ENCODE assay signal across 1 cellular context in the genomic region with DNA sequence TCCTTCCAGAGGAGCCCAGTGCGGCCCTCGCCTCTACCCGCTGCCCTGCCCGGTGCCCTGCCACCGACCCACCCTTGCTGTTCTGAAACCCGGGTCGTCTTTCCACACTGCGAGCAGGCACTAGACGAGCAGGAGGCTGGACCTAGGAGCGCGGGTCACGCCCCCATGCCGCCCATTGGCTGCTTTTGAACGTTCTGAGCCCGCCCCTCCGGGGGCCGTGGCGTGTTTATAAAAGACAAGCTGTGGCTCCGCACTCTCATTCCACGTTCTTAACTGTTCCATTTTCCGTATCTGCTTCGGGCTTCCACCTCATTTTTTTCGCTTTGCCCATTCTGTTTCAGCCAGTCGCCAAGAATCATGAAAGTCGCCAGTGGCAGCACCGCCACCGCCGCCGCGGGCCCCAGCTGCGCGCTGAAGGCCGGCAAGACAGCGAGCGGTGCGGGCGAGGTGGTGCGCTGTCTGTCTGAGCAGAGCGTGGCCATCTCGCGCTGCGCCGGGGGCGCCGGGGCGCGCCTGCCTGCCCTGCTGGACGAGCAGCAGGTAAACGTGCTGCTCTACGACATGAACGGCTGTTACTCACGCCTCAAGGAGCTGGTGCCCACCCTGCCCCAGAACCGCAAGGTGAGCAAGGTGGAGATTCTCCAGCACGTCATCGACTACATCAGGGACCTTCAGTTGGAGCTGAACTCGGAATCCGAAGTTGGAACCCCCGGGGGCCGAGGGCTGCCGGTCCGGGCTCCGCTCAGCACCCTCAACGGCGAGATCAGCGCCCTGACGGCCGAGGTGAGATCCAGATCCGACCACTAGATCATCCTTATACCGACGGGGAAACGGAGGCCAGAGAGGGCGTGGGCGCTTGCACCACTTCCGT.
TF ChIP-seq lines count a peak whose summit lies in the region.

Gene ID1, plus strand, starts transcription at position 259 of the 871 bp plus-strand sequence. Its CDS starts 99 bp downstream, at position 358.

TF ChIP-seq in K562, 482 proteins besides CTCF, POLR2A, EP300 and RAD21 (continued from another document and continues in another):
- TF ChIP-seq, protein P1, sequence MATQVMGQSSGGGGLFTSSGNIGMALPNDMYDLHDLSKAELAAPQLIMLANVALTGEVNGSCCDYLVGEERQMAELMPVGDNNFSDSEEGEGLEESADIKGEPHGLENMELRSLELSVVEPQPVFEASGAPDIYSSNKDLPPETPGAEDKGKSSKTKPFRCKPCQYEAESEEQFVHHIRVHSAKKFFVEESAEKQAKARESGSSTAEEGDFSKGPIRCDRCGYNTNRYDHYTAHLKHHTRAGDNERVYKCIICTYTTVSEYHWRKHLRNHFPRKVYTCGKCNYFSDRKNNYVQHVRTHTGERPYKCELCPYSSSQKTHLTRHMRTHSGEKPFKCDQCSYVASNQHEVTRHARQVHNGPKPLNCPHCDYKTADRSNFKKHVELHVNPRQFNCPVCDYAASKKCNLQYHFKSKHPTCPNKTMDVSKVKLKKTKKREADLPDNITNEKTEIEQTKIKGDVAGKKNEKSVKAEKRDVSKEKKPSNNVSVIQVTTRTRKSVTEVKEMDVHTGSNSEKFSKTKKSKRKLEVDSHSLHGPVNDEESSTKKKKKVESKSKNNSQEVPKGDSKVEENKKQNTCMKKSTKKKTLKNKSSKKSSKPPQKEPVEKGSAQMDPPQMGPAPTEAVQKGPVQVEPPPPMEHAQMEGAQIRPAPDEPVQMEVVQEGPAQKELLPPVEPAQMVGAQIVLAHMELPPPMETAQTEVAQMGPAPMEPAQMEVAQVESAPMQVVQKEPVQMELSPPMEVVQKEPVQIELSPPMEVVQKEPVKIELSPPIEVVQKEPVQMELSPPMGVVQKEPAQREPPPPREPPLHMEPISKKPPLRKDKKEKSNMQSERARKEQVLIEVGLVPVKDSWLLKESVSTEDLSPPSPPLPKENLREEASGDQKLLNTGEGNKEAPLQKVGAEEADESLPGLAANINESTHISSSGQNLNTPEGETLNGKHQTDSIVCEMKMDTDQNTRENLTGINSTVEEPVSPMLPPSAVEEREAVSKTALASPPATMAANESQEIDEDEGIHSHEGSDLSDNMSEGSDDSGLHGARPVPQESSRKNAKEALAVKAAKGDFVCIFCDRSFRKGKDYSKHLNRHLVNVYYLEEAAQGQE (CRISPR knock-in tag; IDR thresholded peaks at IDR 0.05; ENCODE audit: low read depth) = 0 out of 2 replicates have a peak, but pooled peaks have one; percentile 38
- TF ChIP-seq NFIC (IDR thresholded peaks at IDR 0.05) (peak; percentile 78), ZNF134 (CRISPR knock-in tag; conservative IDR thresholded peaks at IDR 0.05) (no peak), PHTF2 (CRISPR knock-in tag; IDR thresholded peaks at IDR 0.05) (no peak), U2AF2 (optimal IDR thresholded peaks at IDR 0.05; ENCODE audit: low read depth, low read length) (no peak), FOXA3 (CRISPR knock-in tag; conservative IDR thresholded peaks at IDR 0.05 in 1 of 2, IDR thresholded peaks at IDR 0.05 in 1 of 2) (peak in 1 of 2 experiments; percentile 40; a peak in 1 of 4 replicates), GATAD2A (IDR thresholded peaks at IDR 0.05) (no peak), ESRRB (CRISPR knock-in tag; IDR thresholded peaks at IDR 0.05; ENCODE audit: borderline replicate concordance) (no peak), L3MBTL2 (IDR thresholded peaks at IDR 0.05) (peak; percentile 59), GTF2E2 (tag; IDR thresholded peaks at IDR 0.05) (peak; percentile 97), SMARCB1 (IDR thresholded peaks at IDR 0.05; ENCODE audit: insufficient read length, low read depth) (no peak), RBM22 (IDR thresholded peaks at IDR 0.05; ENCODE audit: low read depth, low read length, poor library complexity, severe bottlenecking) (peak; percentile 79), E2F3 (CRISPR knock-in tag; IDR thresholded peaks at IDR 0.05) (no peak), ZNF224 (CRISPR knock-in tag; IDR thresholded peaks at IDR 0.05) (no peak), CBX1 (IDR thresholded peaks at IDR 0.05; ENCODE audit: low read depth) (peak; percentile 97), ZNF551 (CRISPR knock-in tag; IDR thresholded peaks at IDR 0.05) (no peak), ZMIZ1 (IDR thresholded peaks at IDR 0.05; ENCODE audit: low read depth in 2 of 2, low read length in 2 of 2) (peak in 1 of 2 experiments; percentile 82; a peak in 2 of 4 replicates), FOS (IDR thresholded peaks at IDR 0.05; ENCODE audit: extremely low read depth, insufficient read length) (peak; percentile 40), ZNF696 (CRISPR knock-in tag; conservative IDR thresholded peaks at IDR 0.05) (no peak), HDAC8 (tag; IDR thresholded peaks at IDR 0.05) (no peak), BRF2 (IDR thresholded peaks at IDR 0.05; ENCODE audit: borderline replicate concordance, insufficient read depth, insufficient read length) (no peak), LEF1 (IDR thresholded peaks at IDR 0.05) (no peak), SMC3 (conservative IDR thresholded peaks at IDR 0.05; ENCODE audit: insufficient read depth, low read depth, low read length) (no peak), ZSCAN29 (IDR thresholded peaks at IDR 0.05) (no peak; the same call in 1 of the 2 replicates), SMAD4 (CRISPR knock-in tag; conservative IDR thresholded peaks at IDR 0.05) (peak; percentile 74; the same call in 1 of the 2 replicates), ZBTB2 (IDR thresholded peaks at IDR 0.05) (no peak), ATF2 (CRISPR knock-in tag; IDR thresholded peaks at IDR 0.05) (no peak), MEF2A (IDR thresholded peaks at IDR 0.05; ENCODE audit: control insufficient read depth, low read depth, low read length) (0 out of 2 replicates have a peak, but pooled peaks have one; percentile 13), EZH2 (IDR thresholded peaks at IDR 0.05; ENCODE audit: borderline replicate concordance, low read depth, low read length) (no peak)
- TF ChIP-seq, protein P2, sequence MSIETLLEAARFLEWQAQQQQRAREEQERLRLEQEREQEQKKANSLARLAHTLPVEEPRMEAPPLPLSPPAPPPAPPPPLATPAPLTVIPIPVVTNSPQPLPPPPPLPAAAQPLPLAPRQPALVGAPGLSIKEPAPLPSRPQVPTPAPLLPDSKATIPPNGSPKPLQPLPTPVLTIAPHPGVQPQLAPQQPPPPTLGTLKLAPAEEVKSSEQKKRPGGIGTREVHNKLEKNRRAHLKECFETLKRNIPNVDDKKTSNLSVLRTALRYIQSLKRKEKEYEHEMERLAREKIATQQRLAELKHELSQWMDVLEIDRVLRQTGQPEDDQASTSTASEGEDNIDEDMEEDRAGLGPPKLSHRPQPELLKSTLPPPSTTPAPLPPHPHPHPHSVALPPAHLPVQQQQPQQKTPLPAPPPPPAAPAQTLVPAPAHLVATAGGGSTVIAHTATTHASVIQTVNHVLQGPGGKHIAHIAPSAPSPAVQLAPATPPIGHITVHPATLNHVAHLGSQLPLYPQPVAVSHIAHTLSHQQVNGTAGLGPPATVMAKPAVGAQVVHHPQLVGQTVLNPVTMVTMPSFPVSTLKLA (conservative IDR thresholded peaks at IDR 0.05) = peak; percentile 94 to 96
- TF ChIP-seq, protein P3, sequence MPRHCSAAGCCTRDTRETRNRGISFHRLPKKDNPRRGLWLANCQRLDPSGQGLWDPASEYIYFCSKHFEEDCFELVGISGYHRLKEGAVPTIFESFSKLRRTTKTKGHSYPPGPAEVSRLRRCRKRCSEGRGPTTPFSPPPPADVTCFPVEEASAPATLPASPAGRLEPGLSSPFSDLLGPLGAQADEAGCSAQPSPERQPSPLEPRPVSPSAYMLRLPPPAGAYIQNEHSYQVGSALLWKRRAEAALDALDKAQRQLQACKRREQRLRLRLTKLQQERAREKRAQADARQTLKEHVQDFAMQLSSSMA (CRISPR knock-in tag; IDR thresholded peaks at IDR 0.05) = no peak
- TF ChIP-seq, protein P4, sequence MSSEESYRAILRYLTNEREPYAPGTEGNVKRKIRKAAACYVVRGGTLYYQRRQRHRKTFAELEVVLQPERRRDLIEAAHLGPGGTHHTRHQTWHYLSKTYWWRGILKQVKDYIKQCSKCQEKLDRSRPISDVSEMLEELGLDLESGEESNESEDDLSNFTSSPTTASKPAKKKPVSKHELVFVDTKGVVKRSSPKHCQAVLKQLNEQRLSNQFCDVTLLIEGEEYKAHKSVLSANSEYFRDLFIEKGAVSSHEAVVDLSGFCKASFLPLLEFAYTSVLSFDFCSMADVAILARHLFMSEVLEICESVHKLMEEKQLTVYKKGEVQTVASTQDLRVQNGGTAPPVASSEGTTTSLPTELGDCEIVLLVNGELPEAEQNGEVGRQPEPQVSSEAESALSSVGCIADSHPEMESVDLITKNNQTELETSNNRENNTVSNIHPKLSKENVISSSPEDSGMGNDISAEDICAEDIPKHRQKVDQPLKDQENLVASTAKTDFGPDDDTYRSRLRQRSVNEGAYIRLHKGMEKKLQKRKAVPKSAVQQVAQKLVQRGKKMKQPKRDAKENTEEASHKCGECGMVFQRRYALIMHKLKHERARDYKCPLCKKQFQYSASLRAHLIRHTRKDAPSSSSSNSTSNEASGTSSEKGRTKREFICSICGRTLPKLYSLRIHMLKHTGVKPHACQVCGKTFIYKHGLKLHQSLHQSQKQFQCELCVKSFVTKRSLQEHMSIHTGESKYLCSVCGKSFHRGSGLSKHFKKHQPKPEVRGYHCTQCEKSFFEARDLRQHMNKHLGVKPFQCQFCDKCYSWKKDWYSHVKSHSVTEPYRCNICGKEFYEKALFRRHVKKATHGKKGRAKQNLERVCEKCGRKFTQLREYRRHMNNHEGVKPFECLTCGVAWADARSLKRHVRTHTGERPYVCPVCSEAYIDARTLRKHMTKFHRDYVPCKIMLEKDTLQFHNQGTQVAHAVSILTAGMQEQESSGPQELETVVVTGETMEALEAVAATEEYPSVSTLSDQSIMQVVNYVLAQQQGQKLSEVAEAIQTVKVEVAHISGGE (CRISPR knock-in tag; IDR thresholded peaks at IDR 0.05) = no peak; a peak in 1 of 6 replicates
- TF ChIP-seq, protein P5, sequence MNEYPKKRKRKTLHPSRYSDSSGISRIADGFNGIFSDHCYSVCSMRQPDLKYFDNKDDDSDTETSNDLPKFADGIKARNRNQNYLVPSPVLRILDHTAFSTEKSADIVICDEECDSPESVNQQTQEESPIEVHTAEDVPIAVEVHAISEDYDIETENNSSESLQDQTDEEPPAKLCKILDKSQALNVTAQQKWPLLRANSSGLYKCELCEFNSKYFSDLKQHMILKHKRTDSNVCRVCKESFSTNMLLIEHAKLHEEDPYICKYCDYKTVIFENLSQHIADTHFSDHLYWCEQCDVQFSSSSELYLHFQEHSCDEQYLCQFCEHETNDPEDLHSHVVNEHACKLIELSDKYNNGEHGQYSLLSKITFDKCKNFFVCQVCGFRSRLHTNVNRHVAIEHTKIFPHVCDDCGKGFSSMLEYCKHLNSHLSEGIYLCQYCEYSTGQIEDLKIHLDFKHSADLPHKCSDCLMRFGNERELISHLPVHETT (CRISPR knock-in tag; conservative IDR thresholded peaks at IDR 0.05 in 1 of 2, IDR thresholded peaks at IDR 0.05 in 1 of 2) = peak in 1 of 2 experiments; percentile 75; a peak in 1 of 4 replicates
- TF ChIP-seq, protein P6, sequence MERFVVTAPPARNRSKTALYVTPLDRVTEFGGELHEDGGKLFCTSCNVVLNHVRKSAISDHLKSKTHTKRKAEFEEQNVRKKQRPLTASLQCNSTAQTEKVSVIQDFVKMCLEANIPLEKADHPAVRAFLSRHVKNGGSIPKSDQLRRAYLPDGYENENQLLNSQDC (CRISPR knock-in tag; IDR thresholded peaks at IDR 0.05) = peak; percentile 52; the same call in 1 of the 2 replicates
